40 cellular contexts compared by ENCODE assay signal in the genomic region with DNA sequence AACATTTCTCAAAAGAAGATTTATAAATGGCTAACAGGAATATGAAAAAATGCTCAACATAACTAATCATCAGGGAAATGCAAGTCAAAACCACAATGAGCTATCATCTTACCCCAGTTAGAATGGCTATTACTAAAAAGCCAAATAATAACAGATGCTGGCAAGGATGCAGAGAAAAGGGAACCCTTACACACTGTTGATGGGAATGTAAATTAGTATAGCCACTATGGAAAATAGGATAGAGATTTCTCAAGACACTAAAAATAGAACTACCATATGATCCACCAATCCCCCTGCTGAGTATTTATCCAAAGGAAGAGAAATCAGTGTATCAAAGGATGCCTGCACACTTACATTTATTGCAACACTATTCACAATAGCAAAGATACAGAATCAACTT. TPM values are rescaled to one million over a fixed set of nuclear protein-coding genes. Genes with fewer than 3 reads are reported as not detected.
"Had no signal": no experiment of that assay in that cellular context is flagged by ENCODE, and none has a peak within 500 bp of the region (broad histone marks: within the 10 kb centered on the region; RNA-seq: fewer than 3 reads in every experiment).

No MANE protein-coding gene starts in this region.

- H3K4me3 Mint-ChIP-seq: activated B cell treated with CpG ODN at 0.5 μM for 24 hours; activated CD4-positive, alpha-beta memory T cell treated with anti-CD3 and anti-CD28 coated beads for 36 hours; activated CD4-positive, alpha-beta T cell treated with anti-CD3 and anti-CD28 coated beads, Interleukin-2, amount 10 ng/mL, durations not matched to agents 24 days and 14 days; activated CD8-positive, alpha-beta T cell treated with anti-CD3 and anti-CD28 coated beads for 36 hours; activated naive CD4-positive, alpha-beta T cell treated with anti-CD3 and anti-CD28 coated beads for 36 hours; activated naive CD8-positive, alpha-beta T cell treated with anti-CD3 and anti-CD28 coated beads, Interleukin-2, amount 10 ng/mL, durations not matched to agents 7 days and 5 days; activated naive CD8-positive, alpha-beta T cell treated with anti-CD3 and anti-CD28 coated beads, Interleukin-2, amount 50 U/mL, for 24 hours; activated T-cell treated with anti-CD3 and anti-CD28 coated beads, Interleukin-2, amount 50 U/mL, for 4 hours; activated T-cell treated with anti-CD3 and anti-CD28 coated beads, Interleukin-2, amount 50 U/mL, for 72 hours; activated T-helper 1 cell treated with anti-CD3 and anti-CD28 coated beads, Interleukin-12 subunit alpha, Interleukin-12 subunit beta, Interleukin-2, Interleukin-4 antibody, amounts not matched to agents 30 ng/mL and 10 ng/mL and 1 ng/mL, durations not matched to agents 14 hours and 24 hours and 36 hours; activated T-helper 17 cell treated with anti-CD3 and anti-CD28 coated beads, Interleukin-2, amount 50 U/mL, for 72 hours; brain; central memory CD8-positive, alpha-beta T cell; T-helper 1 cell treated with Interleukin-12 subunit alpha and Interleukin-12 subunit beta and Interleukin-4 antibody, amounts not matched to agents 30 μg/mL and 1 μg/mL, for 36 hours; T-helper 2 cell treated with Interferon-gamma antibody and Interleukin-4, amounts not matched to agents 5 μg/mL and 100 μg/mL, for 36 hours had no signal

- H3K4me3 ChIP-seq: ascending aorta, cardiac muscle cell had no signal

- DNase-seq: activated B cell treated with CpG ODN at 0.5 μM for 24 hours; activated CD4-positive, alpha-beta memory T cell treated with anti-CD3 and anti-CD28 coated beads for 36 hours; activated CD4-positive, alpha-beta T cell treated with anti-CD3 and anti-CD28 coated beads for 4 hours; activated CD4-positive, alpha-beta T cell treated with anti-CD3 and anti-CD28 coated beads, Interleukin-2, amount 10 ng/mL, durations not matched to agents 24 days and 14 days; activated CD4-positive, alpha-beta T cell treated with anti-CD3 and anti-CD28 coated beads, Interleukin-2, amount 50 U/mL, for 1 hour; activated CD4-positive, alpha-beta T cell treated with anti-CD3 and anti-CD28 coated beads, Interleukin-2, amount 50 U/mL, for 4 hours; activated CD4-positive, CD25-positive, alpha-beta regulatory T cell treated with anti-CD3 and anti-CD28 coated beads, Interleukin-2, amount 50 U/mL, for 72 hours; activated CD8-positive, alpha-beta memory T cell treated with anti-CD3 and anti-CD28 coated beads, Interleukin-2, amount 50 U/mL, for 4 hours; activated CD8-positive, alpha-beta T cell treated with anti-CD3 and anti-CD28 coated beads for 36 hours; activated effector memory CD4-positive, alpha-beta T cell treated with anti-CD3 and anti-CD28 coated beads, Interleukin-2, amount 50 U/mL, for 16 hours; activated gamma-delta T cell treated with Interleukin-2 at 50 U/mL for 16 hours; activated naive CD4-positive, alpha-beta T cell; activated naive CD4-positive, alpha-beta T cell treated with anti-CD3 and anti-CD28 coated beads for 36 hours; activated naive CD4-positive, alpha-beta T cell treated with anti-CD3 and anti-CD28 coated beads, Interleukin-2, amount 50 U/mL, for 16 hours; activated naive CD8-positive, alpha-beta T cell treated with anti-CD3 and anti-CD28 coated beads, Interleukin-2, amount 10 ng/mL, durations not matched to agents 7 days and 5 days; activated naive CD8-positive, alpha-beta T cell treated with anti-CD3 and anti-CD28 coated beads, Interleukin-2, amount 50 U/mL, for 24 hours; activated T-cell treated with anti-CD3 and anti-CD28 coated beads for 4 hours; activated T-cell treated with anti-CD3 and anti-CD28 coated beads, Interleukin-2, amount 50 U/mL, for 1 hour; activated T-cell treated with anti-CD3 and anti-CD28 coated beads, Interleukin-2, amount 50 U/mL, for 4 hours; activated T-cell treated with anti-CD3 and anti-CD28 coated beads, Interleukin-2, amount 50 U/mL, for 72 hours; amygdala; anterior cingulate cortex; caudate nucleus; cerebellar nuclear complex; T-helper 1 cell; T-helper 2 cell; T-helper 9 cell had no signal

- H3K27me3 ChIP-seq: ascending aorta, cardiac muscle cell had no signal

- H3K27ac ChIP-seq: ascending aorta, cardiac muscle cell, VCaP had no signal

- H3K36me3 Mint-ChIP-seq: brain had no signal

- H3K27me3 Mint-ChIP-seq: activated B cell treated with CpG ODN at 0.5 μM for 24 hours; activated CD4-positive, alpha-beta memory T cell treated with anti-CD3 and anti-CD28 coated beads for 36 hours; activated T-helper 17 cell treated with anti-CD3 and anti-CD28 coated beads, Interleukin-2, amount 50 U/mL, for 72 hours; brain had no signal

- H3K36me3 ChIP-seq: ascending aorta, cardiac muscle cell had no signal

- H3K27ac Mint-ChIP-seq: activated B cell treated with CpG ODN at 0.5 μM for 24 hours; activated CD4-positive, alpha-beta memory T cell treated with anti-CD3 and anti-CD28 coated beads for 36 hours; activated CD4-positive, alpha-beta T cell treated with anti-CD3 and anti-CD28 coated beads, Interleukin-2, amount 10 ng/mL, durations not matched to agents 24 days and 14 days; activated CD8-positive, alpha-beta T cell treated with anti-CD3 and anti-CD28 coated beads for 36 hours; activated naive CD4-positive, alpha-beta T cell treated with anti-CD3 and anti-CD28 coated beads for 36 hours; activated naive CD4-positive, alpha-beta T cell treated with anti-CD3 and anti-CD28 coated beads, Interleukin-2, amount 50 U/mL, for 72 hours; activated naive CD8-positive, alpha-beta T cell treated with anti-CD3 and anti-CD28 coated beads, Interleukin-2, amount 10 ng/mL, durations not matched to agents 7 days and 5 days; activated naive CD8-positive, alpha-beta T cell treated with anti-CD3 and anti-CD28 coated beads, Interleukin-2, amount 50 U/mL, for 24 hours; activated T-cell treated with anti-CD3 and anti-CD28 coated beads, Interleukin-2, amount 50 U/mL, for 72 hours; activated T-helper 1 cell treated with anti-CD3 and anti-CD28 coated beads, Interleukin-12 subunit alpha, Interleukin-12 subunit beta, Interleukin-2, Interleukin-4 antibody, amounts not matched to agents 30 ng/mL and 10 ng/mL and 1 ng/mL, durations not matched to agents 14 hours and 24 hours and 36 hours; activated T-helper 17 cell treated with anti-CD3 and anti-CD28 coated beads, Interleukin-2, amount 50 U/mL, for 72 hours; T-helper 1 cell treated with Interleukin-12 subunit alpha and Interleukin-12 subunit beta and Interleukin-4 antibody, amounts not matched to agents 30 μg/mL and 1 μg/mL, for 36 hours; T-helper 2 cell treated with Interferon-gamma antibody and Interleukin-4, amounts not matched to agents 5 μg/mL and 100 μg/mL, for 36 hours had no signal

- ATAC-seq: activated CD8-positive, alpha-beta T cell treated with anti-CD3 and anti-CD28 coated beads for 36 hours; activated naive CD4-positive, alpha-beta T cell treated with anti-CD3 and anti-CD28 coated beads, Interleukin-2, amount 50 U/mL, for 72 hours; activated naive CD8-positive, alpha-beta T cell treated with anti-CD3 and anti-CD28 coated beads, Interleukin-2, amount 50 U/mL, for 24 hours; activated T-cell treated with anti-CD3 and anti-CD28 coated beads, Interleukin-2, amount 50 U/mL, for 4 hours; activated T-cell treated with anti-CD3 and anti-CD28 coated beads, Interleukin-2, amount 50 U/mL, for 72 hours; activated T-helper 17 cell treated with anti-CD3 and anti-CD28 coated beads, Interleukin-2, amount 50 U/mL, for 72 hours had no signal

- H3K9me3 Mint-ChIP-seq: activated CD4-positive, alpha-beta T cell treated with anti-CD3 and anti-CD28 coated beads, Interleukin-2, amount 10 ng/mL, durations not matched to agents 24 days and 14 days; activated T-helper 17 cell treated with anti-CD3 and anti-CD28 coated beads, Interleukin-2, amount 50 U/mL, for 72 hours had no signal

- H3K4me1 Mint-ChIP-seq: brain had no signal

RNA-seq across cellular contexts. Expression of gene GUCY2C, which starts 58.3 kb away (rescaled TPM):
- total RNA-seq: activated CD4-positive, alpha-beta memory T cell treated with anti-CD3 and anti-CD28 coated beads for 36 hours; activated CD4-positive, alpha-beta T cell treated with anti-CD3 and anti-CD28 coated beads, Interleukin-2, amount 10 ng/mL, durations not matched to agents 24 days and 14 days; activated CD8-positive, alpha-beta memory T cell treated with anti-CD3 and anti-CD28 coated beads for 36 hours; activated CD8-positive, alpha-beta T cell treated with anti-CD3 and anti-CD28 coated beads for 36 hours; activated naive CD4-positive, alpha-beta T cell treated with anti-CD3 and anti-CD28 coated beads for 36 hours; activated naive CD4-positive, alpha-beta T cell treated with anti-CD3 and anti-CD28 coated beads, Interleukin-2, amount 50 U/mL, for 72 hours; activated naive CD8-positive, alpha-beta T cell treated with anti-CD3 and anti-CD28 coated beads, Interleukin-2, amount 10 ng/mL, durations not matched to agents 7 days and 5 days; activated T-cell treated with anti-CD3 and anti-CD28 coated beads, Interleukin-2, amount 50 U/mL, for 4 hours; activated T-cell treated with anti-CD3 and anti-CD28 coated beads, Interleukin-2, amount 50 U/mL, for 72 hours; activated T-helper 1 cell treated with anti-CD3 and anti-CD28 coated beads, Interleukin-12 subunit alpha, Interleukin-12 subunit beta, Interleukin-2, Interleukin-4 antibody, amounts not matched to agents 30 ng/mL and 10 ng/mL and 1 ng/mL, durations not matched to agents 14 hours and 24 hours and 36 hours; activated T-helper 17 cell treated with anti-CD3 and anti-CD28 coated beads, Interleukin-2, amount 50 U/mL, for 72 hours; ascending aorta; bronchial epithelial cell; cardiac muscle cell; chondrocyte had no signal
